13 cellular contexts compared by ENCODE assay signal in genomic region chr4:15913631-15913970, GRCh38. TPM values are rescaled to one million over a fixed set of nuclear protein-coding genes. Genes with fewer than 3 reads are reported as not detected.
A peak's percentile ranks its signal among the peaks of the same experiment; 100 is the strongest.
DNase-seq lines count a peak whose midpoint lies in the region; ATAC-seq, FAIRE-seq and TF ChIP-seq lines count a peak whose summit lies in the region.
"Had no signal": no experiment of that assay in that cellular context is flagged by ENCODE, and none has a peak within 500 bp of the region (broad histone marks: within the 10 kb centered on the region; RNA-seq: fewer than 3 reads in every experiment).

No MANE protein-coding gene starts in this region.

- peak overlapping the region; percentile 22 for H3K4me2 ChIP-seq in endothelial cell of umbilical vein (ENCODE audit: insufficient read depth, low read length)

- H3K4me3 ChIP-seq in BJ (ENCODE audit: low read depth, low read length) (no peak overlapping the region), endothelial cell of umbilical vein (replicated peaks in 1 of 3; ENCODE audit: insufficient read depth in 1 of 3, low read depth in 1 of 3, low read length in 3 of 3) (no peak overlapping the region), mucosa of descending colon (no peak overlapping the region), spleen (no peak overlapping the region)
- H3K4me3 ChIP-seq: colonic mucosa, right atrium auricular region had no signal

- TF ChIP-seq CTCF in BJ (IDR thresholded peaks at IDR 0.05; ENCODE audit: insufficient read depth, low read depth, low read length) (no peak), endothelial cell of umbilical vein (IDR thresholded peaks at IDR 0.05; ENCODE audit: extremely low read depth in 1 of 2, insufficient read depth in 1 of 2, low read depth in 1 of 2, low read length in 2 of 2) (no peak), mucosa of descending colon (IDR thresholded peaks at IDR 0.05) (no peak), spleen (IDR thresholded peaks at IDR 0.05 in 8 of 11, conservative IDR thresholded peaks at IDR 0.05 in 3 of 11) (no peak)

- H3K9me1 ChIP-seq in endothelial cell of umbilical vein (replicated peaks; ENCODE audit: control insufficient read depth, extremely low read depth, insufficient read depth, low read length), result no peaks in the 10 kb centered on the region

- WGBS in spleen, 5 donors, result 41 to 75% (median 56%) methylated on average over 2 of the region's 2 CpGs

- H3K79me2 ChIP-seq in endothelial cell of umbilical vein (ENCODE audit: control insufficient read depth, insufficient read depth, low read length), result no peaks in the 10 kb centered on the region

- H3K27ac ChIP-seq in endothelial cell of umbilical vein (ENCODE audit: insufficient read depth, low read depth, low read length), result peak overlapping the region; percentile 24
- H3K27ac ChIP-seq in spleen, result no peak overlapping the region
- H3K27ac ChIP-seq: colonic mucosa, right atrium auricular region had no signal

- DNase-seq in BJ (ENCODE audit: low read depth) (peak; percentile 74), NCI-H226 (peak; percentile 96), endothelial cell of umbilical vein (ENCODE audit: low read depth, low spot score) (peak; percentile 72), mucosa of descending colon (no peak), spleen (no peak), SK-N-DZ (ENCODE audit: low spot score) (no peak), LoVo (ENCODE audit: low spot score) (no peak)
- DNase-seq: colonic mucosa, left cardiac atrium had no signal

- no TSS peak for BruUV-seq in endothelial cell of umbilical vein (replicated peaks; lab: Mats Ljungman, UMichigan)

- H3K36me3 ChIP-seq in BJ (ENCODE audit: control insufficient read depth, insufficient read depth, low read length), result no peaks in the 10 kb centered on the region
- H3K36me3 ChIP-seq in endothelial cell of umbilical vein (ENCODE audit: control insufficient read depth in 2 of 2, extremely low read depth in 1 of 2, insufficient read depth in 2 of 2, low read length in 2 of 2), result no peaks in the 10 kb centered on the region
- H3K36me3 ChIP-seq in mucosa of descending colon (ENCODE audit: low read depth), result no peaks in the 10 kb centered on the region
- H3K36me3 ChIP-seq in spleen, result no peaks in the 10 kb centered on the region
- H3K36me3 ChIP-seq: colonic mucosa, right atrium auricular region had no signal

- no peak for TF ChIP-seq POLR2A in endothelial cell of umbilical vein (IDR thresholded peaks at IDR 0.05; ENCODE audit: low read depth, low read length)
- no peak for TF ChIP-seq POLR2A in spleen (IDR thresholded peaks at IDR 0.05)

- no peaks in the 10 kb centered on the region for H4K20me1 ChIP-seq in endothelial cell of umbilical vein (replicated peaks; ENCODE audit: control insufficient read depth, extremely low read depth, insufficient read depth, low read length)

- H3K9me3 ChIP-seq in endothelial cell of umbilical vein (replicated peaks; ENCODE audit: control insufficient read depth, insufficient read depth, low read length) (no peaks in the 10 kb centered on the region), mucosa of descending colon (no peaks in the 10 kb centered on the region), spleen (peaks cover 0 to 5% (median 0%) of the 10 kb centered on the region in 8 donors)
- H3K9me3 ChIP-seq: colonic mucosa, right atrium auricular region had no signal

- no peak overlapping the region for H2AFZ ChIP-seq in endothelial cell of umbilical vein (ENCODE audit: low read depth, low read length)

- peaks cover 10% of the 10 kb centered on the region for H3K4me1 ChIP-seq in endothelial cell of umbilical vein (ENCODE audit: control insufficient read depth, extremely low read depth, insufficient read depth, low read length)
- H3K4me1 ChIP-seq in mucosa of descending colon (ENCODE audit: low read depth), result no peaks in the 10 kb centered on the region
- no peaks in the 10 kb centered on the region for H3K4me1 ChIP-seq in spleen
- H3K4me1 ChIP-seq: colonic mucosa, right atrium auricular region had no signal

- H3K27me3 ChIP-seq in BJ (ENCODE audit: control insufficient read depth, insufficient read depth, low read length), result no peaks in the 10 kb centered on the region; the same call in 1 of the 2 replicates
- no peaks in the 10 kb centered on the region for H3K27me3 ChIP-seq in endothelial cell of umbilical vein (ENCODE audit: control insufficient read depth in 2 of 2, insufficient read depth in 2 of 2, low read length in 2 of 2)
- H3K27me3 ChIP-seq in spleen (replicated peaks in 1 of 7), result peaks cover 0 to 5% (median 0%) of the 10 kb centered on the region in 7 donors
- H3K27me3 ChIP-seq: colonic mucosa, right atrium auricular region had no signal

- dilution Hi-C loops in endothelial cell of umbilical vein (cut with MboI; ENCODE audit: extremely low pct_ligation_motif_present, low sequenced_read_pairs), result no loop called here

- intact Hi-C loops in endothelial cell of umbilical vein (cut with micrococcal nuclease) (loop anchor here (1.0 kb wide), 2 partner anchors 8 to 43 kb away; no protein-coding TSS in a partner anchor), mucosa of descending colon (cut with DNase I, micrococcal nuclease) (no loop called here), spleen (cut with DNase I; ENCODE audit: low total_unique reads) (no loop called here)

- CTCF ChIA-PET in BJ (lab: Yijun Ruan, JAX), result interaction anchor here (1.3 kb wide), 1 partner anchor 31 kb away, joined by 5 read pairs; no protein-coding TSS in a partner anchor
- CTCF ChIA-PET in endothelial cell of umbilical vein (lab: Charles Lee), result interaction anchor here (1.2 to 1.5 kb wide), 4 partner anchors 12 to 108 kb away, joined by 3 to 17 read pairs (median 11); no protein-coding TSS in a partner anchor

- no peak overlapping the region for H3K9ac ChIP-seq in endothelial cell of umbilical vein (replicated peaks; ENCODE audit: extremely low read depth, insufficient read depth, low read length)

- peak; percentile 92 for FAIRE-seq in endothelial cell of umbilical vein (lab: Jason Lieb, UNC)

- POLR2A ChIA-PET in BJ (lab: Charles Lee) (no interaction called here), endothelial cell of umbilical vein (lab: Charles Lee) (no interaction called here)

- ATAC-seq in mucosa of descending colon (peak; percentile 49), HG02623 (IDR thresholded peaks at IDR 0.05; ENCODE audit: unreplicated experiment) (no peak)

TF ChIP-seq in endothelial cell of umbilical vein, 7 proteins besides CTCF, POLR2A, EP300 and RAD21:
- TF ChIP-seq MAX (IDR thresholded peaks at IDR 0.05; ENCODE audit: insufficient read depth, insufficient read length) (no peak), POLR2AphosphoS5 (IDR thresholded peaks at IDR 0.05; ENCODE audit: insufficient read depth, low read depth, low read length) (peak; percentile 58), MYC (IDR thresholded peaks at IDR 0.05; ENCODE audit: low read depth, low read length) (no peak), EZH2 (IDR thresholded peaks at IDR 0.05; ENCODE audit: borderline replicate concordance, low read depth, low read length, severe bottlenecking) (no peak), GATA2 (IDR thresholded peaks at IDR 0.05; ENCODE audit: insufficient read depth, insufficient read length, low read depth, low read length) (peak; percentile 39), FOS (IDR thresholded peaks at IDR 0.05; ENCODE audit: borderline replicate concordance, insufficient read depth, low read length) (peak; percentile 78), JUN (IDR thresholded peaks at IDR 0.05; ENCODE audit: borderline replicate concordance, insufficient read depth, insufficient read length, low read depth) (no peak)

RNA-seq across cellular contexts. Expression of gene FGFBP1, which starts 24.9 kb away (rescaled TPM):
- polyA plus RNA-seq in BJ (2011; rRNA removed) (not detected in 2 replicates), endothelial cell of umbilical vein (not detected in 2 replicates), spleen (under 1 TPM in 2 of 3 donors, not detected in 1; 0.08 to 0.10 TPM)
- not detected in 2 replicates for polyA minus RNA-seq in BJ (2011; rRNA and poly(A)+ RNA removed)
- total RNA-seq in endothelial cell of umbilical vein (not detected in 2 replicates), mucosa of descending colon (10 to 100 TPM; 10.8 to 39.4 (median 34.7) TPM), spleen (not detected)
- polyA plus RNA-seq in endothelial cell of umbilical vein (2011; cell fraction: cytosol; rRNA removed), result not detected in 2 replicates
- polyA plus RNA-seq in endothelial cell of umbilical vein (2011; cell fraction: nucleus; rRNA removed), result 0.13 TPM in 1 of 2 replicates, not detected in the other
- polyA plus RNA-seq in endothelial cell of umbilical vein (2012), result not detected in 2 replicates
- not detected in 2 replicates for polyA minus RNA-seq in endothelial cell of umbilical vein
- polyA minus RNA-seq in endothelial cell of umbilical vein (2011; cell fraction: cytosol; rRNA and poly(A)+ RNA removed), result 1.9 TPM
- not detected in 2 replicates for polyA minus RNA-seq in endothelial cell of umbilical vein (2011; cell fraction: nucleus; rRNA and poly(A)+ RNA removed)
- not detected in 2 replicates for polyA plus RNA-seq in SK-N-DZ (2014; cell fraction: cytosol; rRNA removed)
- not detected in 2 replicates for polyA plus RNA-seq in SK-N-DZ (2014; cell fraction: nucleus; rRNA removed)
- total RNA-seq: left cardiac atrium; T-helper 1 cell treated with Interleukin-12 subunit alpha and Interleukin-12 subunit beta and Interleukin-4 antibody, amounts not matched to agents 30 ng/mL and 1 ng/mL, for 36 hours had no signal
- polyA plus RNA-seq: IgD-negative memory B cell had no signal

RNA-seq across cellular contexts. Expression of gene FGFBP2, which starts 49.4 kb away (rescaled TPM):
- polyA plus RNA-seq in BJ (2011; rRNA removed) (not detected in 2 replicates), endothelial cell of umbilical vein (not detected in 2 replicates), spleen (1 to 10 TPM in 2 of 3 donors, under 1 TPM in 1; 0.47 to 2.2 (median 1.5) TPM)
- polyA minus RNA-seq in BJ (2011; rRNA and poly(A)+ RNA removed), result not detected in 2 replicates
- total RNA-seq in endothelial cell of umbilical vein (not detected in 2 replicates), mucosa of descending colon (1 to 10 TPM in 1 of 3 donors, not detected in 2; 4.0 TPM), spleen (10 to 100 TPM in 1 of 7 donors, 1 to 10 TPM in 6; 1.9 to 16.8 (median 7.2) TPM)
- polyA plus RNA-seq in endothelial cell of umbilical vein (2011; cell fraction: cytosol; rRNA removed), result not detected in 2 replicates
- not detected in 2 replicates for polyA plus RNA-seq in endothelial cell of umbilical vein (2011; cell fraction: nucleus; rRNA removed)
- polyA plus RNA-seq in endothelial cell of umbilical vein (2012), result not detected in 2 replicates
- polyA minus RNA-seq in endothelial cell of umbilical vein, result not detected in 2 replicates
- polyA minus RNA-seq in endothelial cell of umbilical vein (2011; cell fraction: cytosol; rRNA and poly(A)+ RNA removed), result not detected
- polyA minus RNA-seq in endothelial cell of umbilical vein (2011; cell fraction: nucleus; rRNA and poly(A)+ RNA removed), result not detected in 2 replicates
- 0.50 and 1.0 TPM in 2 replicates for polyA plus RNA-seq in SK-N-DZ (2014; cell fraction: cytosol; rRNA removed)
- 0.63 and 1.9 TPM in 2 replicates for polyA plus RNA-seq in SK-N-DZ (2014; cell fraction: nucleus; rRNA removed)

Comparison
In these comparisons a context has a peak if more than half of its experiments do, and no peak if none do; other contexts are left out.
1. DNase-seq: peak in BJ (single experiment), NCI-H226 (single experiment) and endothelial cell of umbilical vein (single experiment); none in mucosa of descending colon (0 of 3), spleen (single experiment), SK-N-DZ (single experiment) and LoVo (single experiment).
2. RNA of gene FGFBP1, which starts 24.9 kb away (total RNA-seq): 10.8 to 39.4 TPM in mucosa of descending colon; not detected in endothelial cell of umbilical vein and not detected in spleen; every median in the first group is over 10 times any median in the second.